ENCODE assay signal across 10 cellular contexts in the genomic region with DNA sequence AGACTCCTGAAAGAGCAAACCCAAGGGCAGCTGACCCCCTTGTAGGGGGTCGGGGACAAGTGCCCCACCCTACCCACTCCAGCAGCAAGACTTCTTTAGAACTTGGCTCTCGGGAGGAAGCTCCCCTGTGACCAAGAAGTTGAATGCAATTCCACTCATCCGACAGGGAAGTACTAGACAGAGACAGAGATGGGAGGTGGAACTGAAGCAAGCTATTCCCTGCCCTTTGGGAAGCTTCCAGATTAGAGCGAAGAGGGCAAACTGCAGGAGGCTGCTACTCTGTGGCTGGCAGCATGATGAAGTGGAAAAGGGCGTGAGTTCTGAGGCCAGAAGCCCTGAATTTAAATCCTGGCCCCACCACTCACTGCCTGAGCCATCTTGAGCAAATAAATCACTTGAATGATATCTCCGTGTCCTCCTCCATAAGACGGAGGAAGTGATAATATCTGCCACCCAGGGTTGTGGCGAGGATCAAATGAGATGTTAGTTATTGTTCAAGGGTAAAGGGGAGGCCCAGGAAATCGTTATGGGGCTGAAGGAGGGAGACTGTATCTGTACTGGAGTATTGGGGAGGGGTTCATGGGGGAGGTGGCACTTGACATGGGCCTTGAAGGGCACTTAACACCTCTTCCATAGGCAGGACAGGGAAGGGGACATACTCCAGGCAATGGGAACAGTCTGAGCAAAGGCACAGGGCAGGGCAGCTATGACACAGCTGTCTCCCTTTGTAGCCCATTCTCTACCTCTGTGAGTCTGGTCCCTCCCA. TPM values are rescaled to one million over a fixed set of nuclear protein-coding genes. Genes with fewer than 3 reads are reported as not detected.
DNase-seq lines count a peak whose midpoint lies in the region; ATAC-seq and TF ChIP-seq lines count a peak whose summit lies in the region.
"Had no signal": no experiment of that assay in that cellular context is flagged by ENCODE, and none has a peak within 500 bp of the region (broad histone marks: within the 10 kb centered on the region; RNA-seq: fewer than 3 reads in every experiment).

No MANE protein-coding gene starts in this region.

- TF ChIP-seq CTCF in mesothelial cell of epicardium (IDR thresholded peaks at IDR 0.05; ENCODE audit: unreplicated experiment) = no peak

- no peak overlapping the region for H3K27ac Mint-ChIP-seq in T-helper 1 cell treated with Interleukin-12 subunit alpha and Interleukin-12 subunit beta and Interleukin-4 antibody, amounts not matched to agents 30 μg/mL and 1 μg/mL, for 36 hours
- peak overlapping the region; percentile 73 for H3K27ac Mint-ChIP-seq in activated naive CD4-positive, alpha-beta T cell treated with anti-CD3 and anti-CD28 coated beads for 36 hours
- no peak overlapping the region for H3K27ac Mint-ChIP-seq in mesothelial cell of epicardium

- in situ Hi-C loops in G401 (cut with HindIII; ENCODE audit: low sequenced_read_pairs) = loop anchor here (5.0 kb wide), 1 partner anchor 84 kb away; no protein-coding TSS in a partner anchor

- intact Hi-C loops in activated naive CD4-positive, alpha-beta T cell treated with anti-CD3 and anti-CD28 coated beads for 36 hours (cut with micrococcal nuclease) = loop anchor here (1.0 to 2.0 kb wide), 2 partner anchors 16 to 88 kb away; partner anchors contain the start of gene DGKZ

- no peaks in the 10 kb centered on the region for H3K9me3 Mint-ChIP-seq in T-helper 1 cell treated with Interleukin-12 subunit alpha and Interleukin-12 subunit beta and Interleukin-4 antibody, amounts not matched to agents 30 μg/mL and 1 μg/mL, for 36 hours
- no peaks in the 10 kb centered on the region for H3K9me3 Mint-ChIP-seq in activated naive CD4-positive, alpha-beta T cell treated with anti-CD3 and anti-CD28 coated beads for 36 hours
- H3K9me3 Mint-ChIP-seq in mesothelial cell of epicardium = no peaks in the 10 kb centered on the region

- peak overlapping the region; percentile 16 for H3K4me3 Mint-ChIP-seq in T-helper 1 cell treated with Interleukin-12 subunit alpha and Interleukin-12 subunit beta and Interleukin-4 antibody, amounts not matched to agents 30 μg/mL and 1 μg/mL, for 36 hours
- peak overlapping the region; percentile 70 for H3K4me3 Mint-ChIP-seq in activated naive CD4-positive, alpha-beta T cell treated with anti-CD3 and anti-CD28 coated beads for 36 hours
- H3K4me3 Mint-ChIP-seq in mesothelial cell of epicardium = peak overlapping the region; percentile 41

- CTCF ChIA-PET in activated naive CD4-positive, alpha-beta T cell treated with anti-CD3 and anti-CD28 coated beads for 36 hours (lab: Charles Lee) = interaction anchor here (0.9 to 12.0 kb wide), 14 partner anchors 8 to 344 kb away, joined by 3 to 148 read pairs (median 7); partner anchors contain the start of gene DGKZ

- no peak for ATAC-seq in GM21367 (IDR thresholded peaks at IDR 0.05; ENCODE audit: unreplicated experiment)
- no peak for ATAC-seq in GM21360 (IDR thresholded peaks at IDR 0.05; ENCODE audit: unreplicated experiment)
- ATAC-seq: right cardiac atrium had no signal

- H3K27me3 Mint-ChIP-seq in T-helper 1 cell treated with Interleukin-12 subunit alpha and Interleukin-12 subunit beta and Interleukin-4 antibody, amounts not matched to agents 30 μg/mL and 1 μg/mL, for 36 hours (ENCODE audit: low read depth) = peaks cover 72% of the 10 kb centered on the region
- H3K27me3 Mint-ChIP-seq in activated naive CD4-positive, alpha-beta T cell treated with anti-CD3 and anti-CD28 coated beads for 36 hours (ENCODE audit: low read depth) = no peaks in the 10 kb centered on the region
- peaks cover 69% of the 10 kb centered on the region for H3K27me3 Mint-ChIP-seq in mesothelial cell of epicardium (ENCODE audit: low read depth)

- H3K36me3 Mint-ChIP-seq in T-helper 1 cell treated with Interleukin-12 subunit alpha and Interleukin-12 subunit beta and Interleukin-4 antibody, amounts not matched to agents 30 μg/mL and 1 μg/mL, for 36 hours (ENCODE audit: low read depth) = peaks cover 5% of the 10 kb centered on the region
- no peaks in the 10 kb centered on the region for H3K36me3 Mint-ChIP-seq in activated naive CD4-positive, alpha-beta T cell treated with anti-CD3 and anti-CD28 coated beads for 36 hours (ENCODE audit: low read depth)
- H3K36me3 Mint-ChIP-seq in mesothelial cell of epicardium = no peaks in the 10 kb centered on the region

- peak; percentile 34 for DNase-seq in G401 (ENCODE audit: low spot score)
- peak; percentile 68 for DNase-seq in activated naive CD4-positive, alpha-beta T cell treated with anti-CD3 and anti-CD28 coated beads for 36 hours
- no peak for DNase-seq in mesothelial cell of epicardium (ENCODE audit: low spot score in 2 of 2, unreplicated experiment in 2 of 2)
- no peak for DNase-seq in germinal center (ENCODE audit: low spot score)
- no peak for DNase-seq in NCI-H446 treated with DMSO at 0.1 percent for 48 hours (lab: John Stamatoyannopoulos, UW)
- DNase-seq: right cardiac atrium, T-helper 9 cell had no signal

- peaks cover 26% of the 10 kb centered on the region for H3K4me1 Mint-ChIP-seq in T-helper 1 cell treated with Interleukin-12 subunit alpha and Interleukin-12 subunit beta and Interleukin-4 antibody, amounts not matched to agents 30 μg/mL and 1 μg/mL, for 36 hours (ENCODE audit: low read depth)
- H3K4me1 Mint-ChIP-seq in activated naive CD4-positive, alpha-beta T cell treated with anti-CD3 and anti-CD28 coated beads for 36 hours (ENCODE audit: low read depth) = peaks cover 65% of the 10 kb centered on the region
- H3K4me1 Mint-ChIP-seq in mesothelial cell of epicardium = peaks cover 21% of the 10 kb centered on the region

RNA-seq across cellular contexts. Expression of gene DGKZ, which starts 16.2 kb away (rescaled TPM):
- 66.2 and 68.4 TPM in 2 replicates for total RNA-seq in G401 (2014; rRNA removed; shearing (Covaris generic))
- 10 to 100 TPM; 82.9 to 89.2 TPM for total RNA-seq in activated naive CD4-positive, alpha-beta T cell treated with anti-CD3 and anti-CD28 coated beads for 36 hours
- 46.3 to 50.6 TPM (median 46.5 TPM) in 3 replicates for total RNA-seq in mesothelial cell of epicardium

RNA-seq across cellular contexts. Expression of gene MDK, which starts 50.4 kb away (rescaled TPM):
- 612 and 634 TPM in 2 replicates for total RNA-seq in G401 (2014; rRNA removed; shearing (Covaris generic))
- 1 to 10 TPM; 2.9 to 4.6 TPM for total RNA-seq in activated naive CD4-positive, alpha-beta T cell treated with anti-CD3 and anti-CD28 coated beads for 36 hours
- 1,547 to 1,604 TPM (median 1,586 TPM) in 3 replicates for total RNA-seq in mesothelial cell of epicardium

RNA-seq across cellular contexts. Expression of gene CREB3L1, which starts 53.6 kb away (rescaled TPM):
- 2.4 and 7.2 TPM in 2 replicates for total RNA-seq in G401 (2014; rRNA removed; shearing (Covaris generic))
- under 1 TPM; 0.12 TPM for total RNA-seq in activated naive CD4-positive, alpha-beta T cell treated with anti-CD3 and anti-CD28 coated beads for 36 hours
- 34.5 to 43.0 TPM (median 36.3 TPM) in 3 replicates for total RNA-seq in mesothelial cell of epicardium

Comparison
In these comparisons a context has a peak if more than half of its experiments do, and no peak if none do; other contexts are left out.
1. DNase-seq: peak in G401 (single experiment) and activated naive CD4-positive, alpha-beta T cell treated with anti-CD3 and anti-CD28 coated beads for 36 hours (single experiment); none in mesothelial cell of epicardium (0 of 2), germinal center (single experiment) and NCI-H446 treated with DMSO at 0.1 percent for 48 hours (single experiment).
2. H3K4me3 Mint-ChIP-seq: peak in every context shown above with its lines; median percentile 70 in activated naive CD4-positive, alpha-beta T cell treated with anti-CD3 and anti-CD28 coated beads for 36 hours; 41 in mesothelial cell of epicardium; 16 in T-helper 1 cell treated with Interleukin-12 subunit alpha and Interleukin-12 subunit beta and Interleukin-4 antibody, amounts not matched to agents 30 μg/mL and 1 μg/mL, for 36 hours.
3. RNA of gene MDK, which starts 50.4 kb away (total RNA-seq): 1,547 to 1,604 TPM in mesothelial cell of epicardium and 612 to 634 TPM in G401; 2.9 to 4.6 TPM in activated naive CD4-positive, alpha-beta T cell treated with anti-CD3 and anti-CD28 coated beads for 36 hours; every median in the first group is over 100 times any median in the second.